Comparison of ENCODE assay signal across 8 cellular contexts in genomic region chr12:103548622-103549601, GRCh38. TPM values are rescaled to one million over a fixed set of nuclear protein-coding genes. Genes with fewer than 3 reads are reported as not detected.
A peak's percentile ranks its signal among the peaks of the same experiment; 100 is the strongest.
DNase-seq lines count a peak whose midpoint lies in the region; ATAC-seq and TF ChIP-seq lines count a peak whose summit lies in the region.

No MANE protein-coding gene starts in this region.

- H3K27ac ChIP-seq in effector memory CD4-positive, alpha-beta T cell (ENCODE audit: insufficient read depth, low read length, poor library complexity, severe bottlenecking): no peak overlapping the region

- no peak overlapping the region for H3K4me3 Mint-ChIP-seq in activated CD4-positive, alpha-beta memory T cell treated with anti-CD3 and anti-CD28 coated beads, Interleukin-2, amount 10 ng/mL, durations not matched to agents 7 days and 5 days
- H3K4me3 Mint-ChIP-seq in mesothelial cell of epicardium: no peak overlapping the region

- TF ChIP-seq CTCF in mesothelial cell of epicardium (IDR thresholded peaks at IDR 0.05; ENCODE audit: unreplicated experiment): peak; percentile 84

- ATAC-seq in GM18868 (IDR thresholded peaks at IDR 0.05; ENCODE audit: unreplicated experiment) (peak; percentile 84), HG03521 (IDR thresholded peaks at IDR 0.05; ENCODE audit: unreplicated experiment) (peak; percentile 67)

- H3K27ac Mint-ChIP-seq in activated CD4-positive, alpha-beta memory T cell treated with anti-CD3 and anti-CD28 coated beads, Interleukin-2, amount 10 ng/mL, durations not matched to agents 7 days and 5 days: no peak overlapping the region
- H3K27ac Mint-ChIP-seq in mesothelial cell of epicardium: no peak overlapping the region

- H3K9me3 ChIP-seq in effector memory CD4-positive, alpha-beta T cell (ENCODE audit: control insufficient read depth, low read length): no peaks in the 10 kb centered on the region

- H3K4me1 Mint-ChIP-seq in activated CD4-positive, alpha-beta memory T cell treated with anti-CD3 and anti-CD28 coated beads, Interleukin-2, amount 10 ng/mL, durations not matched to agents 7 days and 5 days: peaks cover 10% of the 10 kb centered on the region
- H3K4me1 Mint-ChIP-seq in mesothelial cell of epicardium: no peaks in the 10 kb centered on the region

- H3K4me3 ChIP-seq in effector memory CD4-positive, alpha-beta T cell (ENCODE audit: insufficient read depth, low read depth, low read length, poor library complexity, severe bottlenecking): no peak overlapping the region

- no peaks in the 10 kb centered on the region for H3K36me3 ChIP-seq in effector memory CD4-positive, alpha-beta T cell (ENCODE audit: control insufficient read depth, insufficient read depth, low read length)

- no peaks in the 10 kb centered on the region for H3K4me1 ChIP-seq in effector memory CD4-positive, alpha-beta T cell (ENCODE audit: control insufficient read depth, insufficient read depth, low read length, poor library complexity, severe bottlenecking)

- no peaks in the 10 kb centered on the region for H3K36me3 Mint-ChIP-seq in activated CD4-positive, alpha-beta memory T cell treated with anti-CD3 and anti-CD28 coated beads, Interleukin-2, amount 10 ng/mL, durations not matched to agents 7 days and 5 days (ENCODE audit: low read depth)
- H3K36me3 Mint-ChIP-seq in mesothelial cell of epicardium: no peaks in the 10 kb centered on the region

- POLR2A ChIA-PET in activated CD4-positive, alpha-beta memory T cell treated with anti-CD3 and anti-CD28 coated beads, Interleukin-2, amount 10 ng/mL, durations not matched to agents 7 days and 5 days (lab: Charles Lee): no interaction called here

- H3K27me3 Mint-ChIP-seq in activated CD4-positive, alpha-beta memory T cell treated with anti-CD3 and anti-CD28 coated beads, Interleukin-2, amount 10 ng/mL, durations not matched to agents 7 days and 5 days: peaks cover 15% of the 10 kb centered on the region
- peaks cover 60% of the 10 kb centered on the region for H3K27me3 Mint-ChIP-seq in mesothelial cell of epicardium (ENCODE audit: low read depth)

- peaks cover 2% of the 10 kb centered on the region for H3K9me3 Mint-ChIP-seq in activated CD4-positive, alpha-beta memory T cell treated with anti-CD3 and anti-CD28 coated beads, Interleukin-2, amount 10 ng/mL, durations not matched to agents 7 days and 5 days
- peaks cover 9% of the 10 kb centered on the region for H3K9me3 Mint-ChIP-seq in mesothelial cell of epicardium

- CTCF ChIA-PET in activated CD4-positive, alpha-beta memory T cell treated with anti-CD3 and anti-CD28 coated beads, Interleukin-2, amount 10 ng/mL, durations not matched to agents 7 days and 5 days (lab: Charles Lee): interaction anchor here (0.5 to 5.4 kb wide), 13 partner anchors 11 to 673 kb away, joined by 3 to 56 read pairs (median 7); partner anchors contain the start of gene C12orf42

- peak; percentile 67 for DNase-seq in AG08395 (ENCODE audit: low spot score)
- DNase-seq in NCI-H774 (lab: John Stamatoyannopoulos, UW): peak; percentile 93
- DNase-seq in activated CD4-positive, alpha-beta memory T cell treated with anti-CD3 and anti-CD28 coated beads, Interleukin-2, amount 10 ng/mL, durations not matched to agents 7 days and 5 days: peak; percentile 71
- peak; percentile 11 to 45 (median 26) for DNase-seq in effector memory CD4-positive, alpha-beta T cell
- peak; percentile 29 to 74 for DNase-seq in mesothelial cell of epicardium (ENCODE audit: low spot score in 2 of 2, unreplicated experiment in 2 of 2)
- DNase-seq in stimulated activated CD8-positive, alpha-beta memory T cell treated with anti-CD3 and anti-CD28 coated beads, Interleukin-4, amount 100 ng/mL, for 4 hours (ENCODE audit: low read depth in 2 of 2, low spot score in 1 of 2): peak; percentile 36 to 54

- no peaks in the 10 kb centered on the region for H3K27me3 ChIP-seq in effector memory CD4-positive, alpha-beta T cell (replicated peaks; ENCODE audit: control insufficient read depth, insufficient read depth, low read length, poor library complexity, severe bottlenecking)

RNA-seq across cellular contexts. Expression of gene STAB2, which starts 38.2 kb away (rescaled TPM):
- total RNA-seq in activated CD4-positive, alpha-beta memory T cell treated with anti-CD3 and anti-CD28 coated beads, Interleukin-2, amount 10 ng/mL, durations not matched to agents 7 days and 5 days: not detected
- not detected in 3 replicates for total RNA-seq in mesothelial cell of epicardium

RNA-seq across cellular contexts. Expression of gene C12orf42, which starts 53.1 kb away (rescaled TPM):
- total RNA-seq in activated CD4-positive, alpha-beta memory T cell treated with anti-CD3 and anti-CD28 coated beads, Interleukin-2, amount 10 ng/mL, durations not matched to agents 7 days and 5 days: under 1 TPM; 0.25 to 0.48 TPM
- 0.11 to 0.18 TPM in 2 of 3 replicates, not detected in the other for total RNA-seq in mesothelial cell of epicardium

Comparison
In these comparisons a context has a peak if more than half of its experiments do, and no peak if none do; other contexts are left out.
1. DNase-seq: peak in every context shown above with its lines; median percentile 93 in NCI-H774; 71 in activated CD4-positive, alpha-beta memory T cell treated with anti-CD3 and anti-CD28 coated beads, Interleukin-2, amount 10 ng/mL, durations not matched to agents 7 days and 5 days; 67 in AG08395; 52 in mesothelial cell of epicardium; 45 in stimulated activated CD8-positive, alpha-beta memory T cell treated with anti-CD3 and anti-CD28 coated beads, Interleukin-4, amount 100 ng/mL, for 4 hours; 26 in effector memory CD4-positive, alpha-beta T cell.